ENCODE assay signal across 27 cellular contexts in genomic region chr19:17655751-17656480, GRCh38. TPM values are rescaled to one million over a fixed set of nuclear protein-coding genes. Genes with fewer than 3 reads are reported as not detected.
"Had no signal": no experiment of that assay in that cellular context is flagged by ENCODE, and none has a peak within 500 bp of the region (broad histone marks: within the 10 kb centered on the region; RNA-seq: fewer than 3 reads in every experiment).

No MANE protein-coding gene starts in this region.

- H3K36me3 Mint-ChIP-seq: activated CD4-positive, alpha-beta memory T cell treated with anti-CD3 and anti-CD28 coated beads for 36 hours; activated naive CD4-positive, alpha-beta T cell treated with anti-CD3 and anti-CD28 coated beads, Interleukin-2, amount 50 U/mL, for 24 hours had no signal

- H3K4me1 ChIP-seq: parathyroid adenoma, psoas muscle, sigmoid colon had no signal

- DNase-seq: activated CD4-positive, alpha-beta T cell treated with anti-CD3 and anti-CD28 coated beads, Interleukin-2, amount 10 ng/mL, durations not matched to agents 24 days and 14 days; activated CD4-positive, CD25-positive, alpha-beta regulatory T cell treated with anti-CD3 and anti-CD28 coated beads, Interleukin-2, amount 50 U/mL, for 72 hours; activated CD8-positive, alpha-beta memory T cell treated with anti-CD3 and anti-CD28 coated beads, Interleukin-2, amount 50 U/mL, for 4 hours; activated T-cell treated with anti-CD3 and anti-CD28 coated beads, Interleukin-2, amount 50 U/mL, for 1 hour; central memory CD4-positive, alpha-beta T cell; foreskin melanocyte; left ventricle myocardium superior; naive B cell; nephron progenitor cell; nucleus accumbens; sigmoid colon; small intestine; stimulated activated naive CD4-positive, alpha-beta T cell; T-helper 1 cell; tibial artery; upper lobe of right lung had no signal

- H3K27me3 ChIP-seq: sigmoid colon, suprapubic skin, tibial artery, upper lobe of right lung had no signal

- H3K4me3 Mint-ChIP-seq: activated CD4-positive, alpha-beta memory T cell treated with anti-CD3 and anti-CD28 coated beads for 36 hours; activated CD4-positive, alpha-beta T cell treated with anti-CD3 and anti-CD28 coated beads, Interleukin-2, amount 10 ng/mL, durations not matched to agents 24 days and 14 days; activated naive CD4-positive, alpha-beta T cell treated with anti-CD3 and anti-CD28 coated beads, Interleukin-2, amount 50 U/mL, for 24 hours; activated naive CD8-positive, alpha-beta T cell treated with anti-CD3 and anti-CD28 coated beads, Interleukin-2, amount 50 U/mL, for 24 hours; dendritic cell treated with granulocyte-macrophage colony-stimulating factor and Interleukin-4, amounts not matched to agents 40 ng/mL and 50 ng/mL, for 4 days; endodermal cell; nephron progenitor cell had no signal

- ATAC-seq: activated naive CD8-positive, alpha-beta T cell treated with anti-CD3 and anti-CD28 coated beads, Interleukin-2, amount 50 U/mL, for 24 hours; left ventricle myocardium superior; psoas muscle had no signal

- H3K4me3 ChIP-seq: esophagus muscularis mucosa, psoas muscle, sigmoid colon, suprapubic skin, tibial artery, upper lobe of right lung had no signal

- FAIRE-seq: small intestine, TTC549 had no signal

- H3K9ac ChIP-seq: parathyroid adenoma had no signal

- H3K9me3 Mint-ChIP-seq: activated CD4-positive, alpha-beta memory T cell treated with anti-CD3 and anti-CD28 coated beads for 36 hours; activated CD4-positive, alpha-beta T cell treated with anti-CD3 and anti-CD28 coated beads, Interleukin-2, amount 10 ng/mL, durations not matched to agents 24 days and 14 days; activated naive CD4-positive, alpha-beta T cell treated with anti-CD3 and anti-CD28 coated beads, Interleukin-2, amount 50 U/mL, for 24 hours; activated naive CD8-positive, alpha-beta T cell treated with anti-CD3 and anti-CD28 coated beads, Interleukin-2, amount 50 U/mL, for 24 hours; dendritic cell treated with granulocyte-macrophage colony-stimulating factor and Interleukin-4, amounts not matched to agents 40 ng/mL and 50 ng/mL, for 4 days had no signal

- H2AFZ ChIP-seq: parathyroid adenoma had no signal

- H3K27ac Mint-ChIP-seq: activated CD4-positive, alpha-beta memory T cell treated with anti-CD3 and anti-CD28 coated beads for 36 hours; activated CD4-positive, alpha-beta T cell treated with anti-CD3 and anti-CD28 coated beads, Interleukin-2, amount 10 ng/mL, durations not matched to agents 24 days and 14 days; activated naive CD4-positive, alpha-beta T cell treated with anti-CD3 and anti-CD28 coated beads, Interleukin-2, amount 50 U/mL, for 24 hours; activated naive CD8-positive, alpha-beta T cell treated with anti-CD3 and anti-CD28 coated beads, Interleukin-2, amount 50 U/mL, for 24 hours; dendritic cell treated with granulocyte-macrophage colony-stimulating factor and Interleukin-4, amounts not matched to agents 40 ng/mL and 50 ng/mL, for 4 days; endodermal cell; nephron progenitor cell had no signal

- H3K36me3 ChIP-seq: esophagus muscularis mucosa, sigmoid colon, suprapubic skin, tibial artery, upper lobe of right lung had no signal

- H3K4me1 Mint-ChIP-seq: activated CD4-positive, alpha-beta T cell treated with anti-CD3 and anti-CD28 coated beads, Interleukin-2, amount 10 ng/mL, durations not matched to agents 24 days and 14 days; activated naive CD4-positive, alpha-beta T cell treated with anti-CD3 and anti-CD28 coated beads, Interleukin-2, amount 50 U/mL, for 24 hours; activated naive CD8-positive, alpha-beta T cell treated with anti-CD3 and anti-CD28 coated beads, Interleukin-2, amount 50 U/mL, for 24 hours; endodermal cell had no signal

- H3K27ac ChIP-seq: esophagus muscularis mucosa, parathyroid adenoma, psoas muscle, sigmoid colon, suprapubic skin, tibial artery, upper lobe of right lung, VCaP had no signal

- H3K9me3 ChIP-seq: psoas muscle, suprapubic skin, upper lobe of right lung had no signal

RNA-seq across cellular contexts. Expression of gene UNC13A, which starts 32.2 kb away (rescaled TPM):
- total RNA-seq: left ventricle myocardium superior had no signal
